Comparison of ENCODE assay signal across 21 cellular contexts in the genomic region with DNA sequence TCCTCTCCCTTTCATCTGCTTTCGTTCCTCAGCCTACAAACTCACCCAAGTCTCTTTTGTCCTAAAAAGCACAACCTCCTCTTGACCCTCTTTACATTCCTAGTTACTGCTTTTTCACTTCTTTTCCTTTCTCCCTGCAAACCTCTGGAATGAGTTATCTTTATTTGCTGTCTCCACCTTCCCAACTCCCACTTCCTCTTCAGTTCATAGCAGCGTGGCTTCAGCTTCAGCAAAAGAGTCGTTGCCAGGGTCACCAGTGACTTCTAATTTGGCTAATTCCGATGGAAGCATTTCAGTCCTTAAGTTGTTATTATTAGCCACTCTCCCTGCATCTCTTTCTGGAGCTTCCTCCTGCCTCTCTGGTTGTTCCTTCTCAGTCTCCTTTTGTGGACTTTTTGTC. TPM values are rescaled to one million over a fixed set of nuclear protein-coding genes. Genes with fewer than 3 reads are reported as not detected.
DNase-seq lines count a peak whose midpoint lies in the region; ATAC-seq, FAIRE-seq and TF ChIP-seq lines count a peak whose summit lies in the region.
"Had no signal": no experiment of that assay in that cellular context is flagged by ENCODE, and none has a peak within 500 bp of the region (broad histone marks: within the 10 kb centered on the region; RNA-seq: fewer than 3 reads in every experiment).

No MANE protein-coding gene starts in this region.

- ATAC-seq in K562, result no peak
- peak; percentile 35 for ATAC-seq in left colon
- no peak for ATAC-seq in right lobe of liver
- ATAC-seq: WTC11 had no signal

- H3K27ac ChIP-seq in K562 (ENCODE audit: extremely low read depth, low read depth, low read length) (no peak overlapping the region), stomach (peak overlapping the region in 2 of 5 donors; percentile 26 to 28), right lobe of liver (no peak overlapping the region)
- H3K27ac ChIP-seq: dorsolateral prefrontal cortex, prostate gland had no signal

- no peaks in the 10 kb centered on the region for H3K79me2 ChIP-seq in K562 (ENCODE audit: control insufficient read depth, insufficient read depth, low read length)

- intact Hi-C loops in K562 (cut with micrococcal nuclease), result no loop called here
- intact Hi-C loops in left colon (cut with DNase I, micrococcal nuclease), result no loop called here
- intact Hi-C loops in stomach (cut with DNase I; ENCODE audit: low total_unique reads), result no loop called here
- intact Hi-C loops in right lobe of liver (cut with DNase I), result no loop called here

- no peak overlapping the region for H3K27ac Mint-ChIP-seq in HFFc6
- H3K27ac Mint-ChIP-seq: WTC11 had no signal

- CTCF ChIA-PET in K562 (lab: Yijun Ruan, JAX; ENCODE audit: low intra/inter-chr PET ratio), result no interaction called here

- H3K36me3 ChIP-seq in K562 (ENCODE audit: control insufficient read depth, insufficient read depth, low read length), result no peaks in the 10 kb centered on the region
- no peaks in the 10 kb centered on the region for H3K36me3 ChIP-seq in stomach
- H3K36me3 ChIP-seq in right lobe of liver, result no peaks in the 10 kb centered on the region
- H3K36me3 ChIP-seq: prostate gland had no signal

- H3K4me3 ChIP-seq in AG09309 (ENCODE audit: control insufficient read depth, low read depth, low read length) (no peak overlapping the region), K562 (no peak overlapping the region), stomach (no peak overlapping the region), right lobe of liver (no peak overlapping the region)
- H3K4me3 ChIP-seq: dorsolateral prefrontal cortex, prostate gland had no signal

- H2AFZ ChIP-seq in K562 (ENCODE audit: low read depth, low read length), result no peak overlapping the region

- peaks cover 5% of the 10 kb centered on the region; the same call in 1 of the 2 replicates for H3K27me3 Mint-ChIP-seq in HFFc6 (ENCODE audit: insufficient read depth)

- H3K4me3 Mint-ChIP-seq in HFFc6, result no peak overlapping the region
- H3K4me3 Mint-ChIP-seq: WTC11 had no signal

- peak; percentile 11 for DNase-seq in AG09309 (ENCODE audit: low read depth)
- peak; percentile 20 for DNase-seq in HFFc6
- no peak for DNase-seq in K562 (ENCODE audit: extremely low read depth in 1 of 4, low spot score in 3 of 4)
- no peak for DNase-seq in left colon
- DNase-seq in stomach, result no peak
- DNase-seq in stimulated activated naive CD4-positive, alpha-beta T cell treated with Interleukin-2 at 50 U/mL for 16 hours (lab: John Stamatoyannopoulos, UW), result no peak
- no peak for DNase-seq in right lobe of liver
- no peak for DNase-seq in T-helper 2 cell
- DNase-seq: activated CD8-positive, alpha-beta memory T cell treated with anti-CD3 and anti-CD28 coated beads for 24 hours; activated effector memory CD4-positive, alpha-beta T cell treated with Interleukin-2 at 50 U/mL for 16 hours; anterior cingulate cortex; DMS53; dorsolateral prefrontal cortex; NCI-H187; NCI-H69; RPMI8226 had no signal

- H3K4me2 ChIP-seq in K562 (ENCODE audit: insufficient read depth, low read length), result no peak overlapping the region

- no peak for TF ChIP-seq POLR2A in K562 (conservative IDR thresholded peaks at IDR 0.05)
- TF ChIP-seq POLR2A in stomach (IDR thresholded peaks at IDR 0.05), result no peak
- TF ChIP-seq POLR2A in right lobe of liver (IDR thresholded peaks at IDR 0.05), result no peak

- H3K9ac ChIP-seq in K562 (ENCODE audit: insufficient read depth in 1 of 2, low read depth in 2 of 2, low read length in 2 of 2), result no peak overlapping the region

- H3K36me3 Mint-ChIP-seq in HFFc6 (ENCODE audit: low read depth), result no peaks in the 10 kb centered on the region
- H3K36me3 Mint-ChIP-seq: WTC11 had no signal

- BruUV-seq in K562 (replicated peaks; lab: Mats Ljungman, UMichigan), result no TSS peak

- no peak for TF ChIP-seq CTCF in AG09309 (IDR thresholded peaks at IDR 0.05; ENCODE audit: control insufficient read depth, insufficient read depth, low read depth, low read length, missing control alignments)
- no peak for TF ChIP-seq CTCF in HFFc6 (IDR thresholded peaks at IDR 0.05)
- no peak for TF ChIP-seq CTCF in K562 (IDR thresholded peaks at IDR 0.05 in 2 of 3, conservative IDR thresholded peaks at IDR 0.05 in 1 of 3; ENCODE audit: insufficient read depth in 2 of 3, low read depth in 1 of 3, low read length in 3 of 3)
- no peak for TF ChIP-seq CTCF in stomach (IDR thresholded peaks at IDR 0.05)
- no peak for TF ChIP-seq CTCF in right lobe of liver (IDR thresholded peaks at IDR 0.05)

- TF ChIP-seq EP300 in K562 (IDR thresholded peaks at IDR 0.05; ENCODE audit: low read length) (no peak), stomach (IDR thresholded peaks at IDR 0.05) (no peak)

- no peaks in the 10 kb centered on the region for H3K9me1 ChIP-seq in K562 (ENCODE audit: control insufficient read depth, insufficient read depth, low read length)

- H3K9me3 ChIP-seq in K562 (replicated peaks; ENCODE audit: control insufficient read depth, insufficient read depth, low read depth, low read length) (peaks cover 2% of the 10 kb centered on the region; the same call in 1 of the 2 replicates), stomach (no peaks in the 10 kb centered on the region), right lobe of liver (no peaks in the 10 kb centered on the region)
- H3K9me3 ChIP-seq: prostate gland had no signal

- H4K20me1 ChIP-seq in K562 (replicated peaks; ENCODE audit: control insufficient read depth, insufficient read depth, low read length), result no peaks in the 10 kb centered on the region

- WGBS in K562 (ENCODE audit: insufficient coverage, low coverage, missing lambda C conversion rate), result 3% methylated on average over 4 of the region's 4 CpGs
- WGBS in stomach, 5 donors, result 9 to 21% (median 13%) methylated on average over 4 of the region's 4 CpGs
- WGBS in right lobe of liver (ENCODE audit: insufficient coverage, low coverage, low lambda C conversion rate, missing lambda C conversion rate), result 26% methylated on average over 4 of the region's 4 CpGs

- POLR2A ChIA-PET in K562 (lab: Yijun Ruan, JAX), result interaction anchor here (0.6 to 2.4 kb wide), 7 partner anchors 10 to 445 kb away, joined by 3 to 12 read pairs (median 3); no protein-coding TSS in a partner anchor

- H3K4me1 ChIP-seq in K562 (replicated peaks in 1 of 2; ENCODE audit: control insufficient read depth in 2 of 2, insufficient read depth in 2 of 2, low read length in 2 of 2) (no peaks in the 10 kb centered on the region; a peak in 2 of 5 replicates), stomach (peaks cover 5 to 26% (median 17%) of the 10 kb centered on the region in 4 donors), right lobe of liver (peaks cover 0 to 11% (median 2%) of the 10 kb centered on the region in 4 donors)
- H3K4me1 ChIP-seq: prostate gland had no signal

- H3K27me3 ChIP-seq in K562 (ENCODE audit: control insufficient read depth in 2 of 2, insufficient read depth in 2 of 2, low read length in 2 of 2) (peaks cover 6 to 13% of the 10 kb centered on the region in 2 experiments; a peak in 3 of 5 replicates), stomach (peaks cover 0 to 4% (median 0%) of the 10 kb centered on the region in 3 donors), right lobe of liver (no peaks in the 10 kb centered on the region)
- H3K27me3 ChIP-seq: dorsolateral prefrontal cortex had no signal

- in situ Hi-C loops in K562 (cut with MboI), result no loop called here

- FAIRE-seq in K562 (lab: Jason Lieb, UNC), result no peak

- H3K9me3 Mint-ChIP-seq in HFFc6, result no peaks in the 10 kb centered on the region

- H3K4me1 Mint-ChIP-seq in HFFc6 (ENCODE audit: low read depth), result no peaks in the 10 kb centered on the region
- H3K4me1 Mint-ChIP-seq: WTC11 had no signal

- TF ChIP-seq RAD21 in K562 (CRISPR knock-in tag; conservative IDR thresholded peaks at IDR 0.05 in 1 of 2, IDR thresholded peaks at IDR 0.05 in 1 of 2), result no peak

RNA-seq across cellular contexts. Expression of gene TMEM54, which starts 6.2 kb away (rescaled TPM):
- 10 to 100 TPM; 23.4 to 31.4 (median 25.8) TPM for total RNA-seq in HFFc6 (2021; fragmentation: NEBNext Ultra II Directional; extraction: Animal tissue kit (Norgen Biotek cat#: 25700))
- 2.4 and 10.2 TPM in 2 replicates for total RNA-seq in K562 (2011; cell fraction: chromatin; rRNA removed; ENCODE audit: low replicate concordance)
- total RNA-seq in K562 (2011; cell fraction: nucleolus; rRNA removed), result 19.3 and 19.7 TPM in 2 replicates
- total RNA-seq in K562 (2011; cell fraction: nucleoplasm; rRNA removed), result 14.0 and 21.6 TPM in 2 replicates
- total RNA-seq in K562 (2014; rRNA removed) (12.8 and 14.5 TPM in 2 replicates), K562 (2014; rRNA removed; fragmentation: Illumina TruSeq; extraction: Trizol) (1.2 and 2.1 TPM in 2 replicates), K562 (2015; rRNA removed; fragmentation: Illumina TruSeq; extraction: Trizol) (3.8 TPM in 2 replicates), K562 (2021) (13.1 and 15.1 TPM in 2 replicates), left colon (100 to 1,000 TPM; 739 to 855 TPM), stomach (100 to 1,000 TPM in 3 of 5 donors, 10 to 100 TPM in 2; 34.9 to 408 (median 195) TPM), right lobe of liver (10 to 100 TPM in 3 of 6 experiments, 1 to 10 TPM in 3; 3.9 to 14.4 (median 9.0) TPM)
- polyA plus RNA-seq in K562 (2011; rRNA removed) (16.2 and 31.0 TPM in 2 replicates), K562 (2014; fragmentation: Illumina TruSeq; extraction: Trizol) (8.2 and 11.8 TPM in 2 replicates), K562 (2014; fragmentation: Nextera tagmentation; extraction: Ambion mirVana) (1 to 10 TPM in 1 of 2 experiments, under 1 TPM in 1; 1.00 to 1.7 TPM), K562 (2014; rRNA removed) (9.8 and 13.3 TPM in 2 replicates), stomach (100 to 1,000 TPM; 104 to 249 (median 122) TPM)
- polyA plus RNA-seq in K562 (2011; cell fraction: cytosol; rRNA removed), result 75.0 and 104 TPM in 2 replicates
- 24.7 and 26.3 TPM in 2 replicates for polyA plus RNA-seq in K562 (2011; cell fraction: nucleus; rRNA removed)
- polyA plus RNA-seq in K562 (2012), result 26.4 and 45.9 TPM in 2 replicates
- 5.4 and 6.5 TPM in 2 replicates for polyA minus RNA-seq in K562 (2011; rRNA and poly(A)+ RNA removed)
- polyA minus RNA-seq in K562 (2011; cell fraction: cytosol; rRNA and poly(A)+ RNA removed), result 8.6 and 15.1 TPM in 2 replicates
- polyA minus RNA-seq in K562 (2011; cell fraction: nucleus; rRNA and poly(A)+ RNA removed), result 4.2 TPM in 2 replicates

RNA-seq across cellular contexts. Expression of gene HPCA, which starts 21.1 kb away (rescaled TPM):
- total RNA-seq in HFFc6 (2021; fragmentation: NEBNext Ultra II Directional; extraction: Animal tissue kit (Norgen Biotek cat#: 25700)), result under 1 TPM in 1 of 6 experiments, not detected in 5; 0.23 TPM
- not detected in 2 replicates for total RNA-seq in K562 (2011; cell fraction: chromatin; rRNA removed; ENCODE audit: low replicate concordance)
- total RNA-seq in K562 (2011; cell fraction: nucleolus; rRNA removed), result not detected in 2 replicates
- total RNA-seq in K562 (2011; cell fraction: nucleoplasm; rRNA removed), result not detected in 2 replicates
- total RNA-seq in K562 (2014; rRNA removed) (not detected in 2 replicates), K562 (2014; rRNA removed; fragmentation: Illumina TruSeq; extraction: Trizol) (not detected in 2 replicates), K562 (2015; rRNA removed; fragmentation: Illumina TruSeq; extraction: Trizol) (not detected in 2 replicates), K562 (2021) (not detected in 2 replicates), left colon (1 to 10 TPM; 1.5 to 1.9 TPM), stomach (1 to 10 TPM in 1 of 5 donors, not detected in 4; 4.9 TPM), right lobe of liver (not detected)
- polyA plus RNA-seq in K562 (2011; rRNA removed) (not detected in 2 replicates), K562 (2014; fragmentation: Illumina TruSeq; extraction: Trizol) (not detected in 2 replicates), K562 (2014; fragmentation: Nextera tagmentation; extraction: Ambion mirVana) (not detected), K562 (2014; rRNA removed) (not detected in 2 replicates), stomach (under 1 TPM in 2 of 3 donors, not detected in 1; 0.30 to 0.75 TPM)
- polyA plus RNA-seq in K562 (2011; cell fraction: cytosol; rRNA removed), result not detected in 2 replicates
- polyA plus RNA-seq in K562 (2011; cell fraction: nucleus; rRNA removed), result not detected in 2 replicates
- polyA plus RNA-seq in K562 (2012), result 0.22 and 0.44 TPM in 2 replicates
- not detected in 2 replicates for polyA minus RNA-seq in K562 (2011; rRNA and poly(A)+ RNA removed)
- polyA minus RNA-seq in K562 (2011; cell fraction: cytosol; rRNA and poly(A)+ RNA removed), result not detected in 2 replicates
- not detected in 2 replicates for polyA minus RNA-seq in K562 (2011; cell fraction: nucleus; rRNA and poly(A)+ RNA removed)
- total RNA-seq: liver had no signal
- polyA plus RNA-seq: BJ, fibroblast of lung, liver had no signal

RNA-seq across cellular contexts. Expression of gene FNDC5, which starts 36.7 kb away (rescaled TPM):
- under 1 TPM; 0.28 to 0.90 (median 0.58) TPM for total RNA-seq in HFFc6 (2021; fragmentation: NEBNext Ultra II Directional; extraction: Animal tissue kit (Norgen Biotek cat#: 25700))
- total RNA-seq in K562 (2011; cell fraction: chromatin; rRNA removed; ENCODE audit: low replicate concordance), result 1.1 and 2.3 TPM in 2 replicates
- 1.3 and 2.0 TPM in 2 replicates for total RNA-seq in K562 (2011; cell fraction: nucleolus; rRNA removed)
- 0.59 and 1.1 TPM in 2 replicates for total RNA-seq in K562 (2011; cell fraction: nucleoplasm; rRNA removed)
- 0.14 and 0.61 TPM in 2 replicates for total RNA-seq in K562 (2014; rRNA removed)
- 0.25 and 0.48 TPM in 2 replicates for total RNA-seq in K562 (2014; rRNA removed; fragmentation: Illumina TruSeq; extraction: Trizol)
- total RNA-seq in K562 (2015; rRNA removed; fragmentation: Illumina TruSeq; extraction: Trizol), result 0.22 and 0.41 TPM in 2 replicates
- total RNA-seq in K562 (2021), result 0.38 and 0.56 TPM in 2 replicates
- polyA plus RNA-seq in K562 (2011; rRNA removed), result 2.1 and 2.5 TPM in 2 replicates
- polyA plus RNA-seq in K562 (2011; cell fraction: cytosol; rRNA removed), result 1.3 and 1.6 TPM in 2 replicates
- polyA plus RNA-seq in K562 (2011; cell fraction: nucleus; rRNA removed), result 5.0 and 6.0 TPM in 2 replicates
- polyA plus RNA-seq in K562 (2012), result 0.42 and 0.81 TPM in 2 replicates
- polyA plus RNA-seq in K562 (2014; fragmentation: Illumina TruSeq; extraction: Trizol), result 0.17 and 0.25 TPM in 2 replicates
- under 1 TPM; 0.06 to 0.10 TPM for polyA plus RNA-seq in K562 (2014; fragmentation: Nextera tagmentation; extraction: Ambion mirVana)
- 0.12 and 0.24 TPM in 2 replicates for polyA plus RNA-seq in K562 (2014; rRNA removed)
- polyA minus RNA-seq in K562 (2011; rRNA and poly(A)+ RNA removed), result 2.6 and 3.1 TPM in 2 replicates
- 0.38 TPM in 1 of 2 replicates, not detected in the other for polyA minus RNA-seq in K562 (2011; cell fraction: cytosol; rRNA and poly(A)+ RNA removed)
- 0.13 and 1.3 TPM in 2 replicates for polyA minus RNA-seq in K562 (2011; cell fraction: nucleus; rRNA and poly(A)+ RNA removed)
- under 1 TPM; 0.22 to 0.85 TPM for total RNA-seq in left colon
- total RNA-seq in stomach, result 10 to 100 TPM in 2 of 5 donors, 1 to 10 TPM in 1, under 1 TPM in 1, not detected in 1; 0.89 to 21.0 (median 6.9) TPM
- 1 to 10 TPM; 2.0 to 9.9 (median 6.7) TPM for polyA plus RNA-seq in stomach
- 1 to 10 TPM; 1.0 to 8.3 (median 2.4) TPM for total RNA-seq in right lobe of liver

RNA-seq across cellular contexts. Expression of gene RNF19B, which starts 57.2 kb away (rescaled TPM):
- total RNA-seq in HFFc6 (2021; fragmentation: NEBNext Ultra II Directional; extraction: Animal tissue kit (Norgen Biotek cat#: 25700)), result 10 to 100 TPM in 3 of 6 experiments, 1 to 10 TPM in 3; 9.4 to 10.6 (median 9.9) TPM
- 7.2 and 10.6 TPM in 2 replicates for total RNA-seq in K562 (2011; cell fraction: chromatin; rRNA removed; ENCODE audit: low replicate concordance)
- 7.9 and 11.3 TPM in 2 replicates for total RNA-seq in K562 (2011; cell fraction: nucleolus; rRNA removed)
- 6.7 and 7.8 TPM in 2 replicates for total RNA-seq in K562 (2011; cell fraction: nucleoplasm; rRNA removed)
- 9.6 and 11.8 TPM in 2 replicates for total RNA-seq in K562 (2014; rRNA removed)
- 9.1 and 10.2 TPM in 2 replicates for total RNA-seq in K562 (2014; rRNA removed; fragmentation: Illumina TruSeq; extraction: Trizol)
- total RNA-seq in K562 (2015; rRNA removed; fragmentation: Illumina TruSeq; extraction: Trizol), result 10.5 and 10.9 TPM in 2 replicates
- total RNA-seq in K562 (2021), result 14.9 TPM in 2 replicates
- polyA plus RNA-seq in K562 (2011; rRNA removed), result 10.2 and 14.3 TPM in 2 replicates
- 9.9 and 11.1 TPM in 2 replicates for polyA plus RNA-seq in K562 (2011; cell fraction: cytosol; rRNA removed)
- polyA plus RNA-seq in K562 (2011; cell fraction: nucleus; rRNA removed), result 5.4 and 6.0 TPM in 2 replicates
- polyA plus RNA-seq in K562 (2012), result 12.3 and 15.2 TPM in 2 replicates
- polyA plus RNA-seq in K562 (2014; fragmentation: Illumina TruSeq; extraction: Trizol), result 14.1 and 14.6 TPM in 2 replicates
- 1 to 10 TPM; 2.6 to 2.8 TPM for polyA plus RNA-seq in K562 (2014; fragmentation: Nextera tagmentation; extraction: Ambion mirVana)
- 10.1 and 11.6 TPM in 2 replicates for polyA plus RNA-seq in K562 (2014; rRNA removed)
- polyA minus RNA-seq in K562 (2011; rRNA and poly(A)+ RNA removed), result 18.7 and 25.2 TPM in 2 replicates
- polyA minus RNA-seq in K562 (2011; cell fraction: cytosol; rRNA and poly(A)+ RNA removed), result 7.8 and 11.6 TPM in 2 replicates
- polyA minus RNA-seq in K562 (2011; cell fraction: nucleus; rRNA and poly(A)+ RNA removed), result 4.7 and 7.8 TPM in 2 replicates
- 10 to 100 TPM; 64.1 to 77.3 TPM for total RNA-seq in left colon
- total RNA-seq in stomach, result 10 to 100 TPM in 3 of 5 donors, 1 to 10 TPM in 1, under 1 TPM in 1; 0.58 to 29.5 (median 10.3) TPM
- 10 to 100 TPM in 1 of 3 donors, 1 to 10 TPM in 2; 9.1 to 10.4 (median 9.1) TPM for polyA plus RNA-seq in stomach
- total RNA-seq in right lobe of liver, result 10 to 100 TPM in 3 of 6 experiments, 1 to 10 TPM in 3; 4.6 to 12.1 (median 8.3) TPM

Comparison
In these comparisons a context has a peak if more than half of its experiments do, and no peak if none do; other contexts are left out.
1. DNase-seq: peak in AG09309 (single experiment) and HFFc6 (single experiment); none in K562 (0 of 4), left colon (0 of 2), stomach (single experiment), stimulated activated naive CD4-positive, alpha-beta T cell treated with Interleukin-2 at 50 U/mL for 16 hours (single experiment), right lobe of liver (0 of 3) and T-helper 2 cell (0 of 5).